Comparison of ENCODE assay signal across 8 cellular contexts in the genomic region with DNA sequence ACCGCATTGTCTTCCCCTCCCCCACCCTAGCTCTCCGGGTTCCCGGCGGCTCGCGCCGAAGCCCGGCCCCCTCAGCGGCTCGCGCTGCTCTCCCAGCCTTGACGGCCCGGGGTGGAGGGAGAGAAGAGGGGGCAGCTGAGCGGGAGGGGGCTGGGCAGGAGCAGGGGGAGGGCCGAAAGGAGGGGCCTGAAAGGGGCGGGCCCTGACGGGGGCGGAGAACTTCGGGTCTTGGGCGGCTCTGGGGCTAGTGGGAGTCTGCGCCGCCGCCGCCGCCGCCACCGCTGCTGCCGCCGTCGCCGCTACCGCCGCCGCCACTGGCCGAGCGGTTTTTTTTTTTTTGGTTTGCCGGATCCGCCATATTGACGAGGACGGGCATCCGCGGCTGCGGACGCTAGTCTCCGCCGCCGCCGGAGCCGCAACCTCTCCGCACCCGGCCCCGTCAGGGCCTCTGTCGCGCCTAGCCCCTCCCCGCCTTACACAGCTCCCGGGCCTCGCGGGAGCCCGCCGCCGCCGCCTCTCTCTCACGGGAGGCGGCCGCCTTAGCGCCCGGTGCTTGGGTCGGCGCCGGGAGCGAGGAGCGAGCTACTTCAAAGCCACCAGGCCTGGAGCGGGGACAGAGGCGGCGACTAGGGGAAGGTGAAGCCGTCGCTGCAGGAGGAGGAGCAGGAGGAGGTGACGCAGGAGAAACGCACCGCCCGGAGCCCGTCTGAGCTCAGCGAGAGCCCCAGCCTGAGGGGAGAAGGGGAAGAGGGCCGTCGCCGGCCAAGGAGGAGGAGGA. TPM values are rescaled to one million over a fixed set of nuclear protein-coding genes. Genes with fewer than 3 reads are reported as not detected.
DNase-seq lines count a peak whose midpoint lies in the region; ATAC-seq and TF ChIP-seq lines count a peak whose summit lies in the region.

A gene with protein sequence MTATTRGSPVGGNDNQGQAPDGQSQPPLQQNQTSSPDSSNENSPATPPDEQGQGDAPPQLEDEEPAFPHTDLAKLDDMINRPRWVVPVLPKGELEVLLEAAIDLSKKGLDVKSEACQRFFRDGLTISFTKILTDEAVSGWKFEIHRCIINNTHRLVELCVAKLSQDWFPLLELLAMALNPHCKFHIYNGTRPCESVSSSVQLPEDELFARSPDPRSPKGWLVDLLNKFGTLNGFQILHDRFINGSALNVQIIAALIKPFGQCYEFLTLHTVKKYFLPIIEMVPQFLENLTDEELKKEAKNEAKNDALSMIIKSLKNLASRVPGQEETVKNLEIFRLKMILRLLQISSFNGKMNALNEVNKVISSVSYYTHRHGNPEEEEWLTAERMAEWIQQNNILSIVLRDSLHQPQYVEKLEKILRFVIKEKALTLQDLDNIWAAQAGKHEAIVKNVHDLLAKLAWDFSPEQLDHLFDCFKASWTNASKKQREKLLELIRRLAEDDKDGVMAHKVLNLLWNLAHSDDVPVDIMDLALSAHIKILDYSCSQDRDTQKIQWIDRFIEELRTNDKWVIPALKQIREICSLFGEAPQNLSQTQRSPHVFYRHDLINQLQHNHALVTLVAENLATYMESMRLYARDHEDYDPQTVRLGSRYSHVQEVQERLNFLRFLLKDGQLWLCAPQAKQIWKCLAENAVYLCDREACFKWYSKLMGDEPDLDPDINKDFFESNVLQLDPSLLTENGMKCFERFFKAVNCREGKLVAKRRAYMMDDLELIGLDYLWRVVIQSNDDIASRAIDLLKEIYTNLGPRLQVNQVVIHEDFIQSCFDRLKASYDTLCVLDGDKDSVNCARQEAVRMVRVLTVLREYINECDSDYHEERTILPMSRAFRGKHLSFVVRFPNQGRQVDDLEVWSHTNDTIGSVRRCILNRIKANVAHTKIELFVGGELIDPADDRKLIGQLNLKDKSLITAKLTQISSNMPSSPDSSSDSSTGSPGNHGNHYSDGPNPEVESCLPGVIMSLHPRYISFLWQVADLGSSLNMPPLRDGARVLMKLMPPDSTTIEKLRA (N-terminal part only) (plus strand): TSS at position 341 of the 778 bp plus-strand sequence. CDS start 38,184 bp downstream, outside the sequence.

- H3K27me3 ChIP-seq in right atrium auricular region (no peaks in the 10 kb centered on the region), uterus (no peaks in the 10 kb centered on the region)

- H3K4me1 ChIP-seq in right atrium auricular region (peaks cover 0 to 33% of the 10 kb centered on the region in 2 donors), uterus (no peaks in the 10 kb centered on the region)

- H3K9me3 ChIP-seq in right atrium auricular region (no peaks in the 10 kb centered on the region), uterus (no peaks in the 10 kb centered on the region)

- no peak for TF ChIP-seq CTCF in GM13976 (IDR thresholded peaks at IDR 0.05; ENCODE audit: borderline replicate concordance, control extremely low read depth, extremely low read depth, insufficient read depth, missing control alignments)
- TF ChIP-seq CTCF in right atrium auricular region (IDR thresholded peaks at IDR 0.05), result no peak
- no peak for TF ChIP-seq CTCF in uterus (IDR thresholded peaks at IDR 0.05)

- DNase-seq in GM13976 (ENCODE audit: low spot score) (peak; percentile 86), NCI-H1417 treated with DMSO at 0.1 percent for 48 hours (lab: John Stamatoyannopoulos, UW) (peak; percentile 78), T-helper 2 cell (peak; percentile 65 to 90 (median 80)), right atrium auricular region (ENCODE audit: low spot score) (peak; percentile 86), putamen (ENCODE audit: low spot score) (peak; percentile 91), uterus (peak; percentile 93 to 95)

- intact Hi-C loops in uterus (cut with DNase I; ENCODE audit: low total_unique reads), result no loop called here

- ATAC-seq in HG02763 (IDR thresholded peaks at IDR 0.05; ENCODE audit: unreplicated experiment), result peak; percentile 52

- in situ Hi-C loops in GM13976 (cut with MboI; ENCODE audit: low sequenced_read_pairs, unreplicated experiment), result no loop called here

- TF ChIP-seq POLR2A in uterus (IDR thresholded peaks at IDR 0.05), result peak; percentile 57 to 59

- H3K4me3 ChIP-seq in right atrium auricular region, result peak within 1 kb of the TSS; percentile 76 to 96
- H3K4me3 ChIP-seq in uterus, result peak within 1 kb of the TSS; percentile 86 to 92

- H3K36me3 ChIP-seq in right atrium auricular region (no peaks in the 10 kb centered on the region), uterus (no peaks in the 10 kb centered on the region)

- H3K27ac ChIP-seq in angular gyrus (ENCODE audit: low read depth, low read length), result peak within 1 kb of the TSS; percentile 99
- peak within 1 kb of the TSS; percentile 97 to 98 for H3K27ac ChIP-seq in right atrium auricular region
- peak within 1 kb of the TSS; percentile 94 to 100 for H3K27ac ChIP-seq in uterus

RNA-seq across cellular contexts. Expression of the gene that starts here (rescaled TPM):
- total RNA-seq in right atrium auricular region, result 10 to 100 TPM; 57.2 to 65.1 TPM
- 100 to 1,000 TPM in 2 of 4 donors, 10 to 100 TPM in 2; 32.1 to 167 (median 78.7) TPM for total RNA-seq in uterus

Comparison
In these comparisons a context has a peak if more than half of its experiments do, and no peak if none do; other contexts are left out.
1. Peak in every context shown above with its lines: DNase-seq, ATAC-seq, H3K4me3 ChIP-seq and H3K27ac ChIP-seq.